Comparison of ENCODE assay signal across 9 cellular contexts in the genomic region with DNA sequence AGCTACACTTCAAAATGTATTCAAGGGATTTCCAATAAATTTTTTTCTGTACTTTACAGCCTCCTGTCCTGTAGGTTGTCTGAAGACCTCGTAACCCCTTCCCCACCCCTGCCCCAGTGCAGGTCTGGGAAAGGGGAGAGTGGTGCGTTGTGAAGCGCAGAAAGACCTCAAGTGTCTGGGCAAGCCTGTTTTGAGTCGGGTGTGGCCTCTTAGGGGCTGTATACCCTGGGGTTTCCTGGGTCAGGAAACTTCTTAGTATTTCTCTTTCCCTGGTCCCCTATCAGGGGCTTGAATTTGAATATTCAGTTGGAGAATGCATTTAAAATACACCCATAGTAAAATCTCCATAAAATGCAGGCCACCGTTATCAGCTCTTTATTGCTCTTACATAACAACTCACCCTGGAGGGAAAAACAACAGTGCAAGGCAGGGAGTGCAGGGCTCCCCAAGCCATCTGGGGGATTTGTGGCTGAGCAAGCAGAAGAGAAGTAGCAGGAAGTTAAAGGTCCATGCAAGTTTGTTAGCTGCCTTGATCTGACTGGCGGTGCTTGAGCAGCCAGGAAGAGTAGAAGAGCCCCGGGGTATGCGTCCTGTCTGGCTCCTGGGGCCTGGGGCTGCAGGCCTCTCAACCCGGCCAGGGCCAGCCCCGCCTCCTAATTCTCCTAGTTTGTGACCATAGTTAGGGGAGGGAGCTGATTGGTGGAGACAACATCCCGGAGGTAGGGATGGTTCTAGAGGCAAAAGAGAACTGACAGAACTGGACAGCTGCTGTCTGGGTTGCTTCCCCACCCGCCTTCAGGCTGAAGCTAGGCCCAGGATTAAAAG. TPM values are rescaled to one million over a fixed set of nuclear protein-coding genes. Genes with fewer than 3 reads are reported as not detected.
DNase-seq lines count a peak whose midpoint lies in the region; ATAC-seq lines count a peak whose summit lies in the region.
"Had no signal": no experiment of that assay in that cellular context is flagged by ENCODE, and none has a peak within 500 bp of the region (broad histone marks: within the 10 kb centered on the region; RNA-seq: fewer than 3 reads in every experiment).

No MANE protein-coding gene starts in this region.

- H3K27ac Mint-ChIP-seq in CD4-positive, CD25-positive, alpha-beta regulatory T cell = peak overlapping the region; percentile 80 to 93 (median 91)
- peak overlapping the region; percentile 38 for H3K27ac Mint-ChIP-seq in dendritic cell treated with granulocyte-macrophage colony-stimulating factor and Interleukin-4, amounts not matched to agents 40 ng/mL and 50 ng/mL, for 4 days

- peaks cover 57% of the 10 kb centered on the region for H3K4me1 ChIP-seq in CD4-positive, CD25-positive, alpha-beta regulatory T cell (ENCODE audit: control insufficient read depth, insufficient read depth, low read length, poor library complexity, severe bottlenecking)
- H3K4me1 ChIP-seq in muscle layer of colon (ENCODE audit: insufficient read depth, low read length) = peaks cover 22% of the 10 kb centered on the region

- H3K27me3 ChIP-seq in CD4-positive, CD25-positive, alpha-beta regulatory T cell (ENCODE audit: control insufficient read depth, insufficient read depth, low read length) = no peaks in the 10 kb centered on the region
- H3K27me3 ChIP-seq in muscle layer of colon (ENCODE audit: control insufficient read depth in 1 of 2, insufficient read depth in 2 of 2, low read length in 2 of 2) = no peaks in the 10 kb centered on the region

- peak; percentile 26 to 45 for ATAC-seq in CD4-positive, CD25-positive, alpha-beta regulatory T cell (ENCODE audit: low read depth in 2 of 2)
- ATAC-seq in GM21423 (IDR thresholded peaks at IDR 0.05; ENCODE audit: unreplicated experiment) = no peak
- ATAC-seq: GM12878 had no signal

- peaks cover 15 to 63% (median 34%) of the 10 kb centered on the region in 4 donors for H3K4me1 Mint-ChIP-seq in CD4-positive, CD25-positive, alpha-beta regulatory T cell
- H3K4me1 Mint-ChIP-seq in dendritic cell treated with granulocyte-macrophage colony-stimulating factor and Interleukin-4, amounts not matched to agents 40 ng/mL and 50 ng/mL, for 4 days (ENCODE audit: low read depth) = peaks cover 73% of the 10 kb centered on the region

- DNase-seq in CD4-positive, CD25-positive, alpha-beta regulatory T cell = peak in 2 of 3 donors; percentile 17 to 66
- DNase-seq in OCI-M1 (lab: John Stamatoyannopoulos, UW) (peak; percentile 29), NCI-H2171 (lab: John Stamatoyannopoulos, UW) (no peak), dermis blood vessel endothelial cell (no peak)
- no peak for DNase-seq in stimulated activated CD4-positive, alpha-beta T cell treated with anti-CD3 and anti-CD28 coated beads, Interleukin-2, amount 100 ng/mL, for 24 hours

- no peak overlapping the region for H3K4me3 ChIP-seq in CD4-positive, CD25-positive, alpha-beta regulatory T cell (ENCODE audit: low read depth, low read length)
- H3K4me3 ChIP-seq in muscle layer of colon (ENCODE audit: low read depth in 1 of 2, low read length in 2 of 2) = no peak overlapping the region
- H3K4me3 ChIP-seq: GM12878 had no signal

- no peak overlapping the region for H3K9ac ChIP-seq in muscle layer of colon (ENCODE audit: low read length)

- intact Hi-C loops in dendritic cell treated with granulocyte-macrophage colony-stimulating factor and Interleukin-4, amounts not matched to agents 40 ng/mL and 50 ng/mL, for 4 days (cut with micrococcal nuclease) = no loop called here

- peaks cover 0 to 2% (median 0%) of the 10 kb centered on the region in 7 donors for H3K9me3 Mint-ChIP-seq in CD4-positive, CD25-positive, alpha-beta regulatory T cell
- peaks cover 8% of the 10 kb centered on the region for H3K9me3 Mint-ChIP-seq in dendritic cell treated with granulocyte-macrophage colony-stimulating factor and Interleukin-4, amounts not matched to agents 40 ng/mL and 50 ng/mL, for 4 days

- H3K27ac ChIP-seq in CD4-positive, CD25-positive, alpha-beta regulatory T cell (ENCODE audit: insufficient read depth, low read length, poor library complexity, severe bottlenecking) = peak overlapping the region; percentile 63
- H3K27ac ChIP-seq in muscle layer of colon (ENCODE audit: low read depth, low read length) = peak overlapping the region; percentile 57

- peaks cover 37% of the 10 kb centered on the region for H3K36me3 Mint-ChIP-seq in CD4-positive, CD25-positive, alpha-beta regulatory T cell
- H3K36me3 Mint-ChIP-seq in dendritic cell treated with granulocyte-macrophage colony-stimulating factor and Interleukin-4, amounts not matched to agents 40 ng/mL and 50 ng/mL, for 4 days (ENCODE audit: low read depth) = peaks cover 83% of the 10 kb centered on the region

- H3K4me3 Mint-ChIP-seq in CD4-positive, CD25-positive, alpha-beta regulatory T cell = peak overlapping the region; percentile 17 to 73 (median 46)
- H3K4me3 Mint-ChIP-seq in dendritic cell treated with granulocyte-macrophage colony-stimulating factor and Interleukin-4, amounts not matched to agents 40 ng/mL and 50 ng/mL, for 4 days = no peak overlapping the region

- no peaks in the 10 kb centered on the region for H3K9me3 ChIP-seq in CD4-positive, CD25-positive, alpha-beta regulatory T cell (ENCODE audit: control insufficient read depth in 2 of 2, low read length in 2 of 2)
- H3K9me3 ChIP-seq in muscle layer of colon (ENCODE audit: low read length) = no peaks in the 10 kb centered on the region

- H3K27me3 Mint-ChIP-seq in CD4-positive, CD25-positive, alpha-beta regulatory T cell = no peaks in the 10 kb centered on the region
- H3K27me3 Mint-ChIP-seq in dendritic cell treated with granulocyte-macrophage colony-stimulating factor and Interleukin-4, amounts not matched to agents 40 ng/mL and 50 ng/mL, for 4 days = no peaks in the 10 kb centered on the region

- H3K36me3 ChIP-seq in CD4-positive, CD25-positive, alpha-beta regulatory T cell (ENCODE audit: control insufficient read depth, insufficient read depth, low read length) = peaks cover 63% of the 10 kb centered on the region
- peaks cover 56% of the 10 kb centered on the region for H3K36me3 ChIP-seq in muscle layer of colon (ENCODE audit: insufficient read depth, low read length)

RNA-seq across cellular contexts. Expression of a gene that starts 25.7 kb away (rescaled TPM):
- total RNA-seq in CD4-positive, CD25-positive, alpha-beta regulatory T cell = 72.5 TPM
- 10 to 100 TPM; 46.6 to 63.6 (median 51.1) TPM for polyA plus RNA-seq in CD4-positive, CD25-positive, alpha-beta regulatory T cell
- 21.6 and 35.4 TPM in 2 replicates for total RNA-seq in dermis blood vessel endothelial cell

RNA-seq across cellular contexts. Expression of a gene that starts 26.2 kb away (rescaled TPM):
- total RNA-seq in CD4-positive, CD25-positive, alpha-beta regulatory T cell = 12.4 TPM
- polyA plus RNA-seq in CD4-positive, CD25-positive, alpha-beta regulatory T cell = 10 to 100 TPM in 1 of 4 donors, 1 to 10 TPM in 3; 6.3 to 12.9 (median 8.0) TPM
- total RNA-seq in dermis blood vessel endothelial cell = 7.9 and 8.7 TPM in 2 replicates

RNA-seq across cellular contexts. Expression of a gene that starts 44.3 kb away (rescaled TPM):
- not detected for total RNA-seq in CD4-positive, CD25-positive, alpha-beta regulatory T cell
- not detected for polyA plus RNA-seq in CD4-positive, CD25-positive, alpha-beta regulatory T cell
- not detected in 2 replicates for total RNA-seq in dermis blood vessel endothelial cell
- polyA plus RNA-seq: GM12878 had no signal

RNA-seq across cellular contexts. Expression of a gene that starts 57.3 kb away (rescaled TPM):
- 135 TPM for total RNA-seq in CD4-positive, CD25-positive, alpha-beta regulatory T cell
- 10 to 100 TPM; 69.0 to 88.8 (median 76.8) TPM for polyA plus RNA-seq in CD4-positive, CD25-positive, alpha-beta regulatory T cell
- total RNA-seq in dermis blood vessel endothelial cell = 57.7 and 67.3 TPM in 2 replicates

RNA-seq across cellular contexts. Expression of a gene that starts 57.6 kb away (rescaled TPM):
- total RNA-seq in CD4-positive, CD25-positive, alpha-beta regulatory T cell = 19.2 TPM
- 10 to 100 TPM in 2 of 4 donors, 1 to 10 TPM in 2; 8.4 to 13.9 (median 9.4) TPM for polyA plus RNA-seq in CD4-positive, CD25-positive, alpha-beta regulatory T cell
- 3.7 and 5.8 TPM in 2 replicates for total RNA-seq in dermis blood vessel endothelial cell

Comparison
In these comparisons a context has a peak if more than half of its experiments do, and no peak if none do; other contexts are left out.
1. DNase-seq: peak in CD4-positive, CD25-positive, alpha-beta regulatory T cell (2 of 3) and OCI-M1 (single experiment); none in NCI-H2171 (single experiment), dermis blood vessel endothelial cell (single experiment) and stimulated activated CD4-positive, alpha-beta T cell treated with anti-CD3 and anti-CD28 coated beads, Interleukin-2, amount 100 ng/mL, for 24 hours (0 of 2).